In genomic region chr11:105448703-105449079, GRCh38 we compare ENCODE assay signal across 14 cellular contexts.
"Had no signal": no experiment of that assay in that cellular context is flagged by ENCODE, and none has a peak within 500 bp of the region (broad histone marks: within the 10 kb centered on the region; RNA-seq: fewer than 3 reads in every experiment).

No MANE protein-coding gene starts in this region.

- H3K27me3 Mint-ChIP-seq: stimulated activated memory B cell treated with anti-CD40 and anti-IgM and Interleukin-4, amounts not matched to agents 10 μg/mL and 1 μg/mL and 100 μg/mL, for 72 hours; type B pancreatic cell had no signal

- H3K4me1 Mint-ChIP-seq: naive thymus-derived CD4-positive, alpha-beta T cell; nephron progenitor cell; stimulated activated memory B cell treated with anti-CD40 and anti-IgM and Interleukin-4, amounts not matched to agents 10 μg/mL and 1 μg/mL and 100 μg/mL, for 72 hours had no signal

- H3K36me3 Mint-ChIP-seq: stimulated activated memory B cell treated with anti-CD40 and anti-IgM and Interleukin-4, amounts not matched to agents 10 μg/mL and 1 μg/mL and 100 μg/mL, for 72 hours; type B pancreatic cell had no signal

- DNase-seq: effector memory CD4-positive, alpha-beta T cell; glutamatergic neuron; islet precursor cell; mammary epithelial cell; naive thymus-derived CD4-positive, alpha-beta T cell; nephron progenitor cell; psoas muscle; retina; right lobe of liver; stimulated activated CD4-positive, alpha-beta T cell treated with anti-CD3 and anti-CD28 coated beads, Interleukin-4, amount 100 ng/mL, for 1 hour had no signal

- H3K4me3 Mint-ChIP-seq: naive thymus-derived CD4-positive, alpha-beta T cell; nephron progenitor cell; stimulated activated memory B cell treated with anti-CD40 and anti-IgM and Interleukin-4, amounts not matched to agents 10 μg/mL and 1 μg/mL and 100 μg/mL, for 72 hours; type B pancreatic cell had no signal

- H3K27ac Mint-ChIP-seq: naive thymus-derived CD4-positive, alpha-beta T cell; stimulated activated memory B cell treated with anti-CD40 and anti-IgM and Interleukin-4, amounts not matched to agents 10 μg/mL and 1 μg/mL and 100 μg/mL, for 72 hours; type B pancreatic cell had no signal

- ATAC-seq: esophagus mucosa; left lobe of liver; naive thymus-derived CD4-positive, alpha-beta T cell; psoas muscle; right lobe of liver had no signal
